ENCODE assay signal across 9 cellular contexts in genomic region chr11:124194696-124195418, GRCh38. TPM values are rescaled to one million over a fixed set of nuclear protein-coding genes. Genes with fewer than 3 reads are reported as not detected.
DNase-seq lines count a peak whose midpoint lies in the region; ATAC-seq and TF ChIP-seq lines count a peak whose summit lies in the region.
"Had no signal": no experiment of that assay in that cellular context is flagged by ENCODE, and none has a peak within 500 bp of the region (broad histone marks: within the 10 kb centered on the region; RNA-seq: fewer than 3 reads in every experiment).

No MANE protein-coding gene starts in this region.

- H3K4me1 ChIP-seq in Peyer's patch: peaks cover 0 to 6% (median 0%) of the 10 kb centered on the region in 4 donors
- no peaks in the 10 kb centered on the region for H3K4me1 ChIP-seq in body of pancreas

- DNase-seq in NCI-H1417 (lab: John Stamatoyannopoulos, UW) (peak; percentile 42 to 87 (median 54)), NCI-H1417 treated with DMSO at 0.1 percent for 48 hours (lab: John Stamatoyannopoulos, UW) (no peak), HT-29 (ENCODE audit: low spot score) (peak; percentile 88), Peyer's patch (peak in 1 of 3 donors; percentile 79), body of pancreas (peak; percentile 31 to 48 (median 44)), left lobe of liver (ENCODE audit: low spot score) (no peak)
- peak; percentile 52 for DNase-seq in stimulated activated naive CD8-positive, alpha-beta T cell treated with anti-CD3 and anti-CD28 coated beads, Interleukin-15, Interleukin-2, amounts not matched to agents 100 U/mL and 50 U/mL, for 24 hours

- ATAC-seq in GM21619 (IDR thresholded peaks at IDR 0.05; ENCODE audit: unreplicated experiment) (peak; percentile 63), body of pancreas (no peak), left lobe of liver (peak; percentile 81)
- ATAC-seq in stimulated activated naive CD8-positive, alpha-beta T cell treated with anti-CD3 and anti-CD28 coated beads, Interleukin-15, Interleukin-2, amounts not matched to agents 100 U/mL and 50 U/mL, for 24 hours: peak; percentile 77

- TF ChIP-seq POLR2A in Peyer's patch (IDR thresholded peaks at IDR 0.05): no peak
- no peak for TF ChIP-seq POLR2A in body of pancreas (IDR thresholded peaks at IDR 0.05)

- 63 to 64% methylated on average over 8 of the region's 8 CpGs for WGBS in body of pancreas, 2 donors

- H3K27me3 ChIP-seq in Peyer's patch (no peaks in the 10 kb centered on the region), body of pancreas (no peaks in the 10 kb centered on the region)
- H3K27me3 ChIP-seq: BLaER1 treated with 17β-estradiol and CSF1 and Interleukin-3, amounts not matched to agents 10 nM and 100 nM had no signal

- H3K36me3 ChIP-seq in Peyer's patch (no peaks in the 10 kb centered on the region), body of pancreas (replicated peaks in 1 of 2; ENCODE audit: insufficient read depth in 1 of 2, low read depth in 2 of 2) (no peaks in the 10 kb centered on the region)
- H3K36me3 ChIP-seq: BLaER1 treated with 17β-estradiol and CSF1 and Interleukin-3, amounts not matched to agents 10 nM and 100 nM had no signal

- intact Hi-C loops in body of pancreas (cut with DNase I): no loop called here

- H3K27ac ChIP-seq in Peyer's patch (peak overlapping the region in 1 of 4 donors; percentile 51), body of pancreas (no peak overlapping the region)
- H3K27ac ChIP-seq: BLaER1 treated with 17β-estradiol and CSF1 and Interleukin-3, amounts not matched to agents 10 nM and 100 nM had no signal

- H3K9me3 ChIP-seq in Peyer's patch: no peaks in the 10 kb centered on the region
- no peaks in the 10 kb centered on the region for H3K9me3 ChIP-seq in body of pancreas

- TF ChIP-seq CTCF in Peyer's patch (IDR thresholded peaks at IDR 0.05) (peak in 5 of 6 experiments; percentile 38 to 80 (median 75)), body of pancreas (IDR thresholded peaks at IDR 0.05) (peak; percentile 14 to 49 (median 41))

- no peak overlapping the region for H3K4me3 ChIP-seq in Peyer's patch
- no peak overlapping the region for H3K4me3 ChIP-seq in body of pancreas
- H3K4me3 ChIP-seq: BLaER1 treated with 17β-estradiol and CSF1 and Interleukin-3, amounts not matched to agents 10 nM and 100 nM had no signal

RNA-seq across cellular contexts. Expression of gene OR10D3, which starts 11.7 kb away (rescaled TPM):
- total RNA-seq in HT-29 (2014; rRNA removed; shearing (Covaris generic)): not detected in 2 replicates
- total RNA-seq in Peyer's patch (not detected), body of pancreas (not detected), left lobe of liver (not detected)

RNA-seq across cellular contexts. Expression of gene OR8G1, which starts 46.0 kb away (rescaled TPM):
- not detected in 2 replicates for total RNA-seq in HT-29 (2014; rRNA removed; shearing (Covaris generic))
- total RNA-seq in Peyer's patch (under 1 TPM in 1 of 4 donors, not detected in 3; 0.13 TPM), body of pancreas (not detected), left lobe of liver (not detected)

Comparison
In these comparisons a context has a peak if more than half of its experiments do, and no peak if none do; other contexts are left out.
1. DNase-seq: peak in NCI-H1417 (3 of 3), HT-29 (single experiment), body of pancreas (4 of 4) and stimulated activated naive CD8-positive, alpha-beta T cell treated with anti-CD3 and anti-CD28 coated beads, Interleukin-15, Interleukin-2, amounts not matched to agents 100 U/mL and 50 U/mL, for 24 hours (single experiment); none in NCI-H1417 treated with DMSO at 0.1 percent for 48 hours (single experiment) and left lobe of liver (single experiment).